19 cellular contexts compared by ENCODE assay signal in the genomic region with DNA sequence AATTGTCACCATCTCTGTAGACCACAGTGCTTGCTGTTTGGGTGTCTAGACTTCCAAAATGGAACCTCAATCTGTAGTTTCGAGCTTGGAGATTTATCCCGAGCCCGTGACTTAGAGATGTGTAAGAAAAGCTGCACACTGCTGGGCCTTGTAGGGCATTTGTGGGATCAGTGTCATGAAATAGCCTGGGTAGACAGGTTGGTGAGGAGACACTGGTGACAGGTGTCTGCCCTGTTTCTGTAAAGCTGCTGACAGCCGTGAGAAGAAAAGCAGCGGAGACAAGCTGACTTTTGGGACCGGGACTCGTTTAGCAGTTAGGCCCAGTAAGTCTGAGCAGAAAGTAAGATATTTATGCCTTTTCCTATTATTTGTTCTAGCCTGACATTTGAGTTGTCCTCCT.
DNase-seq lines count a peak whose midpoint lies in the region; ATAC-seq and TF ChIP-seq lines count a peak whose summit lies in the region.
"Had no signal": no experiment of that assay in that cellular context is flagged by ENCODE, and none has a peak within 500 bp of the region (broad histone marks: within the 10 kb centered on the region; RNA-seq: fewer than 3 reads in every experiment).

No MANE protein-coding gene starts in this region.

- no peak overlapping the region for H3K27ac ChIP-seq in GM23338 (ENCODE audit: low read depth)
- H3K27ac ChIP-seq in endodermal cell (ENCODE audit: low read depth, low read length) = no peak overlapping the region
- H3K27ac ChIP-seq: VCaP had no signal

- no peaks in the 10 kb centered on the region for H3K27me3 Mint-ChIP-seq in activated CD8-positive, alpha-beta memory T cell treated with anti-CD3 and anti-CD28 coated beads, Interleukin-2, amount 10 ng/mL, durations not matched to agents 7 days and 5 days
- H3K27me3 Mint-ChIP-seq in GM23338 (ENCODE audit: insufficient read depth, low read depth, poor library complexity) = peaks cover 4% of the 10 kb centered on the region
- H3K27me3 Mint-ChIP-seq in naive thymus-derived CD8-positive, alpha-beta T cell = no peaks in the 10 kb centered on the region
- no peaks in the 10 kb centered on the region for H3K27me3 Mint-ChIP-seq in endodermal cell (ENCODE audit: insufficient read depth)

- H4K20me1 ChIP-seq in GM23338 (replicated peaks; ENCODE audit: insufficient read depth) = no peaks in the 10 kb centered on the region

- no peaks in the 10 kb centered on the region for H3F3A ChIP-seq in GM23338 (replicated peaks; ENCODE audit: low read depth)

- peaks cover 8% of the 10 kb centered on the region for H3K4me1 Mint-ChIP-seq in activated CD8-positive, alpha-beta memory T cell treated with anti-CD3 and anti-CD28 coated beads, Interleukin-2, amount 10 ng/mL, durations not matched to agents 7 days and 5 days
- H3K4me1 Mint-ChIP-seq in GM23338 (peaks cover 27% of the 10 kb centered on the region), endodermal cell (peaks cover 51% of the 10 kb centered on the region)
- H3K4me1 Mint-ChIP-seq in naive thymus-derived CD8-positive, alpha-beta T cell = peaks cover 0 to 84% (median 20%) of the 10 kb centered on the region in 4 donors

- no peaks in the 10 kb centered on the region for H3K9me3 Mint-ChIP-seq in activated CD8-positive, alpha-beta memory T cell treated with anti-CD3 and anti-CD28 coated beads, Interleukin-2, amount 10 ng/mL, durations not matched to agents 7 days and 5 days (ENCODE audit: low read depth)
- H3K9me3 Mint-ChIP-seq in GM23338 (no peaks in the 10 kb centered on the region), endodermal cell (no peaks in the 10 kb centered on the region)
- H3K9me3 Mint-ChIP-seq in activated naive CD4-positive, alpha-beta T cell treated with anti-CD3 and anti-CD28 coated beads, Interleukin-2, amount 50 U/mL, for 72 hours = no peaks in the 10 kb centered on the region
- no peaks in the 10 kb centered on the region for H3K9me3 Mint-ChIP-seq in naive thymus-derived CD8-positive, alpha-beta T cell

- no peaks in the 10 kb centered on the region for H3K27me3 ChIP-seq in GM23338 (ENCODE audit: insufficient read depth)
- H3K27me3 ChIP-seq in endodermal cell (ENCODE audit: control insufficient read depth, insufficient read depth, low read length, poor library complexity, severe bottlenecking) = no peaks in the 10 kb centered on the region

- H3K4me1 ChIP-seq in GM23338 (ENCODE audit: insufficient read depth) (peaks cover 15% of the 10 kb centered on the region; the same call in 1 of the 2 replicates), endodermal cell (ENCODE audit: control insufficient read depth, insufficient read depth, low read length) (peaks cover 4% of the 10 kb centered on the region)

- WGBS in endodermal cell (ENCODE audit: insufficient coverage in 1 of 2, insufficient read length in 1 of 2), 2 experiments = 95 to 96% methylated on average over 6 to 7 of the region's 7 CpGs

- H3K9me2 ChIP-seq in GM23338 (ENCODE audit: insufficient read depth) = peaks cover 12% of the 10 kb centered on the region; the same call in 1 of the 2 replicates

- no peaks in the 10 kb centered on the region for H3K79me2 ChIP-seq in GM23338 (replicated peaks; ENCODE audit: insufficient read depth)

- CTCF ChIA-PET in activated CD8-positive, alpha-beta memory T cell treated with anti-CD3 and anti-CD28 coated beads, Interleukin-2, amount 10 ng/mL, durations not matched to agents 7 days and 5 days (lab: Charles Lee) = interaction anchor here (1.1 kb wide), 1 partner anchor 10 kb away, joined by 3 read pairs; no protein-coding TSS in a partner anchor

- H2AFZ ChIP-seq in GM23338 = peak overlapping the region; percentile 54; the same call in 1 of the 2 replicates

- no peak overlapping the region for H3K4me3 ChIP-seq in GM23338
- no peak overlapping the region for H3K4me3 ChIP-seq in endodermal cell (ENCODE audit: low read length)
- H3K4me3 ChIP-seq: smooth muscle cell had no signal

- no peak overlapping the region for H3K4me2 ChIP-seq in GM23338
- H3K4me2 ChIP-seq: smooth muscle cell had no signal

- no peak for DNase-seq in activated CD8-positive, alpha-beta memory T cell treated with anti-CD3 and anti-CD28 coated beads, Interleukin-2, amount 10 ng/mL, durations not matched to agents 7 days and 5 days
- DNase-seq in activated CD8-positive, alpha-beta memory T cell treated with anti-CD3 and anti-CD28 coated beads, Interleukin-2, amount 50 U/mL, for 48 hours = no peak
- no peak for DNase-seq in GM23338 (ENCODE audit: low spot score)
- DNase-seq in activated naive CD4-positive, alpha-beta T cell treated with anti-CD3 and anti-CD28 coated beads, Interleukin-2, amount 50 U/mL, for 72 hours (ENCODE audit: low spot score in 2 of 2) = no peak
- DNase-seq in naive thymus-derived CD8-positive, alpha-beta T cell = no peak
- DNase-seq in GM03348 (ENCODE audit: low spot score) = no peak
- no peak for DNase-seq in activated gamma-delta T cell (lab: John Stamatoyannopoulos, UW)
- DNase-seq in endodermal cell = no peak
- DNase-seq: activated CD8-positive, alpha-beta memory T cell treated with anti-CD3 and anti-CD28 coated beads, Interleukin-2, amount 50 U/mL, for 4 hours; anterior cingulate cortex; EL; foreskin melanocyte; left ventricle myocardium superior; NCI-H2081; NCI-H526; posterior cingulate gyrus had no signal

- peaks cover 76% of the 10 kb centered on the region for H3K36me3 Mint-ChIP-seq in activated CD8-positive, alpha-beta memory T cell treated with anti-CD3 and anti-CD28 coated beads, Interleukin-2, amount 10 ng/mL, durations not matched to agents 7 days and 5 days
- no peaks in the 10 kb centered on the region for H3K36me3 Mint-ChIP-seq in GM23338 (ENCODE audit: low read depth)
- H3K36me3 Mint-ChIP-seq in activated naive CD4-positive, alpha-beta T cell treated with anti-CD3 and anti-CD28 coated beads, Interleukin-2, amount 50 U/mL, for 72 hours = peaks cover 53 to 76% of the 10 kb centered on the region in 2 donors
- H3K36me3 Mint-ChIP-seq in naive thymus-derived CD8-positive, alpha-beta T cell = peaks cover 0 to 58% (median 41%) of the 10 kb centered on the region in 3 donors
- no peaks in the 10 kb centered on the region for H3K36me3 Mint-ChIP-seq in endodermal cell (ENCODE audit: low read depth)

- H3K9me3 ChIP-seq in endodermal cell (ENCODE audit: control insufficient read depth, low read length) = no peaks in the 10 kb centered on the region

- peak overlapping the region; percentile 87 for H3K4me3 Mint-ChIP-seq in activated CD8-positive, alpha-beta memory T cell treated with anti-CD3 and anti-CD28 coated beads, Interleukin-2, amount 10 ng/mL, durations not matched to agents 7 days and 5 days
- H3K4me3 Mint-ChIP-seq in GM23338 = no peak overlapping the region
- peak overlapping the region; percentile 70 to 93 (median 88) for H3K4me3 Mint-ChIP-seq in naive thymus-derived CD8-positive, alpha-beta T cell
- H3K4me3 Mint-ChIP-seq in endodermal cell = no peak overlapping the region

- POLR2A ChIA-PET in naive thymus-derived CD8-positive, alpha-beta T cell (lab: Charles Lee) = interaction anchor here (0.7 to 34.2 kb wide), 8 partner anchors 8 to 69 kb away, joined by 3 to 760 read pairs (median 4); no protein-coding TSS in a partner anchor

- TF ChIP-seq CTCF in GM23338 (conservative IDR thresholded peaks at IDR 0.05; ENCODE audit: low read depth in 2 of 2) (no peak), endodermal cell (conservative IDR thresholded peaks at IDR 0.05) (no peak)

- peak overlapping the region; percentile 92 for H3K27ac Mint-ChIP-seq in activated CD8-positive, alpha-beta memory T cell treated with anti-CD3 and anti-CD28 coated beads, Interleukin-2, amount 10 ng/mL, durations not matched to agents 7 days and 5 days
- H3K27ac Mint-ChIP-seq in GM23338 (no peak overlapping the region), endodermal cell (no peak overlapping the region)
- peak overlapping the region; percentile 97 for H3K27ac Mint-ChIP-seq in activated naive CD4-positive, alpha-beta T cell treated with anti-CD3 and anti-CD28 coated beads, Interleukin-2, amount 50 U/mL, for 72 hours
- H3K27ac Mint-ChIP-seq in naive thymus-derived CD8-positive, alpha-beta T cell = peak overlapping the region in 9 of 10 donors; percentile 77 to 98 (median 90)

- no peak for ATAC-seq in activated CD8-positive, alpha-beta memory T cell treated with anti-CD3 and anti-CD28 coated beads, Interleukin-2, amount 10 ng/mL, durations not matched to agents 7 days and 5 days
- no peak for ATAC-seq in GM23338
- no peak for ATAC-seq in activated naive CD4-positive, alpha-beta T cell treated with anti-CD3 and anti-CD28 coated beads, Interleukin-2, amount 50 U/mL, for 72 hours
- ATAC-seq in naive thymus-derived CD8-positive, alpha-beta T cell = no peak
- ATAC-seq: SK-N-SH treated with all-trans-retinoic acid at 6 μM for 48 hours had no signal

- no peak overlapping the region for H3K9ac ChIP-seq in endodermal cell (ENCODE audit: extremely low read depth, low read length, poor library complexity, severe bottlenecking)

- no peaks in the 10 kb centered on the region for H3K36me3 ChIP-seq in GM23338 (ENCODE audit: insufficient read depth)
- H3K36me3 ChIP-seq in endodermal cell (ENCODE audit: control insufficient read depth, insufficient read depth, low read length) = no peaks in the 10 kb centered on the region

TF ChIP-seq in GM23338, 12 proteins besides CTCF, POLR2A, EP300 and RAD21 (continues in another document):
- TF ChIP-seq POLR2AphosphoS5 (IDR thresholded peaks at IDR 0.05; ENCODE audit: low read depth) = no peak
- TF ChIP-seq REST (IDR thresholded peaks at IDR 0.05; ENCODE audit: unreplicated experiment) = no peak

Comparison
In these comparisons a context has a peak if more than half of its experiments do, and no peak if none do; other contexts are left out.
1. H3K27ac Mint-ChIP-seq: peak in activated CD8-positive, alpha-beta memory T cell treated with anti-CD3 and anti-CD28 coated beads, Interleukin-2, amount 10 ng/mL, durations not matched to agents 7 days and 5 days (single experiment), activated naive CD4-positive, alpha-beta T cell treated with anti-CD3 and anti-CD28 coated beads, Interleukin-2, amount 50 U/mL, for 72 hours (2 of 2) and naive thymus-derived CD8-positive, alpha-beta T cell (9 of 10); none in GM23338 (single experiment) and endodermal cell (single experiment).
2. H3K4me3 Mint-ChIP-seq: peak in activated CD8-positive, alpha-beta memory T cell treated with anti-CD3 and anti-CD28 coated beads, Interleukin-2, amount 10 ng/mL, durations not matched to agents 7 days and 5 days (single experiment) and naive thymus-derived CD8-positive, alpha-beta T cell (10 of 10); none in GM23338 (single experiment) and endodermal cell (single experiment).